Comparison of ENCODE assay signal across 8 cellular contexts in the genomic region with DNA sequence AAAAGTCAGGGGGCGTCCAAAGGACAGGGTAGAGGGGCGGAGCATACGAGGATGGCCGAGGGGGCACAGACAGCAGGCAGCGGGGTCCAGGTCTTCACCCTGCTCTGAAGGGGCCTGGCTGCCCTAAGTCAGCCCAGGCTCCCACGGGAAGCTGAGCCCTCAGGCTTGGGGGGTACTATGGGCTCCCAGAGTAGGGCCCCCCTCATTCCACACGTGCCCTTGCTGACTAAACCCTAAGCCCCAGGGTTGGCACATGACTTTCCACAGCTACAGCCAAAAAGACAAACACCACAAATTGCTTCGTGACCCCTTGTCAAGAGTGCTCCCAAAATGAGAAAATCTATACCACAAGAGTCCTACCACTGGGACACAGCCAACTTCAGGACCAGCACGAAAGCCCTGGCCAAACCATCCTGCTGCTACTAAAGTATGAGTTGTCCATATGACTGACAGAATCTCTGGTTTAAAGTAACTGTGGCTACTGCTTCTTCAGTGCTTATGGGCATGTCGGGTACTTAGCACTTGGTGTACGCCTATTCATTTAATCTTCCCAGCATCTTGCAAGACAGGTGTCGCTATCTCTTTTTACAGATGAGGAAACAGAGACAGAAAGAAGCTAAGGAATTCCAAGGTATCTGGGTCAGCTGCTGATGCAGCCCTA.
A peak's percentile ranks its signal among the peaks of the same experiment; 100 is the strongest.
DNase-seq lines count a peak whose midpoint lies in the region; ATAC-seq lines count a peak whose summit lies in the region.
"Had no signal": no experiment of that assay in that cellular context is flagged by ENCODE, and none has a peak within 500 bp of the region (broad histone marks: within the 10 kb centered on the region; RNA-seq: fewer than 3 reads in every experiment).

No MANE protein-coding gene starts in this region.

- peaks cover 3% of the 10 kb centered on the region for H3K27me3 Mint-ChIP-seq in activated naive CD8-positive, alpha-beta T cell treated with anti-CD3 and anti-CD28 coated beads, Interleukin-2, amount 50 U/mL, for 24 hours

- ATAC-seq in GM19043 (IDR thresholded peaks at IDR 0.05; ENCODE audit: low read depth, unreplicated experiment) (peak; percentile 0), HG03103 (IDR thresholded peaks at IDR 0.05; ENCODE audit: low read depth, unreplicated experiment) (peak; percentile 3), GM21825 (IDR thresholded peaks at IDR 0.05; ENCODE audit: unreplicated experiment) (no peak)
- ATAC-seq in activated naive CD8-positive, alpha-beta T cell treated with anti-CD3 and anti-CD28 coated beads, Interleukin-2, amount 50 U/mL, for 24 hours, result no peak

- no peaks in the 10 kb centered on the region for H3K9me3 Mint-ChIP-seq in activated naive CD8-positive, alpha-beta T cell treated with anti-CD3 and anti-CD28 coated beads, Interleukin-2, amount 50 U/mL, for 24 hours

- peaks cover 10% of the 10 kb centered on the region for H3K36me3 Mint-ChIP-seq in activated naive CD8-positive, alpha-beta T cell treated with anti-CD3 and anti-CD28 coated beads, Interleukin-2, amount 50 U/mL, for 24 hours (ENCODE audit: low read depth)

- peaks cover 95% of the 10 kb centered on the region for H3K4me1 Mint-ChIP-seq in activated naive CD8-positive, alpha-beta T cell treated with anti-CD3 and anti-CD28 coated beads, Interleukin-2, amount 50 U/mL, for 24 hours

- H3K4me3 ChIP-seq in skin epidermis, result no peak overlapping the region

- peak overlapping the region; percentile 89 for H3K27ac Mint-ChIP-seq in activated naive CD8-positive, alpha-beta T cell treated with anti-CD3 and anti-CD28 coated beads, Interleukin-2, amount 50 U/mL, for 24 hours

- peak overlapping the region; percentile 59 for H3K4me3 Mint-ChIP-seq in activated naive CD8-positive, alpha-beta T cell treated with anti-CD3 and anti-CD28 coated beads, Interleukin-2, amount 50 U/mL, for 24 hours

- H3K27ac ChIP-seq in skin epidermis, result peak overlapping the region in 20 of 21 experiments; percentile 19 to 92 (median 70)

- no peak for DNase-seq in activated naive CD8-positive, alpha-beta T cell treated with anti-CD3 and anti-CD28 coated beads, Interleukin-2, amount 50 U/mL, for 24 hours
- DNase-seq in GDM1 (lab: John Stamatoyannopoulos, UW) (no peak), hepatic stellate cell (ENCODE audit: low spot score) (no peak)
- DNase-seq: IMR-90 had no signal

Comparison
In these comparisons a context has a peak if more than half of its experiments do, and no peak if none do; other contexts are left out.
1. ATAC-seq: peak in GM19043 (single experiment) and HG03103 (single experiment); none in activated naive CD8-positive, alpha-beta T cell treated with anti-CD3 and anti-CD28 coated beads, Interleukin-2, amount 50 U/mL, for 24 hours (single experiment) and GM21825 (single experiment).